11 cellular contexts compared by ENCODE assay signal in the genomic region with DNA sequence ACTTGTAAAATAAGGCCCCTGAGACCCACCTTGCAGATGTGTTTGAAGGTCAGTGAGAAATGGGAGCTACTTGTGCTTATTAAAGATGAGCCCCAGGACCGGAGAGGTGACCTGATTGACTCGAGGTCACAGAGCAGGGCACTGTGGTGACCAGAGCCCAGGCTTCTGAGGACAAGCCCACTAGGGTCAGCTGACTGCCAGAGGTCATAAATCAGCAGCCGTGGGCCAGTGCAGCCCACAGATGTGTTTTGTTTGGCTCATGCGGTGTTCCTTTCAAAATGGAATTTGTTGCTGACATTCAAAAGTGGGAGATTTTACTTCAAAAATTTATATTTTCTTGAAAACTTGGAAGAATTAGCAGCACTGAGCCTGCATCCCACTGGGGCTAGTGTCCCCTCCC. TPM values are rescaled to one million over a fixed set of nuclear protein-coding genes. Genes with fewer than 3 reads are reported as not detected.
DNase-seq lines count a peak whose midpoint lies in the region; ATAC-seq, FAIRE-seq and TF ChIP-seq lines count a peak whose summit lies in the region.
"Had no signal": no experiment of that assay in that cellular context is flagged by ENCODE, and none has a peak within 500 bp of the region (broad histone marks: within the 10 kb centered on the region; RNA-seq: fewer than 3 reads in every experiment).

No MANE protein-coding gene starts in this region.

- H3K9me3 ChIP-seq in right cardiac atrium (ENCODE audit: control insufficient read depth, low read length) = no peaks in the 10 kb centered on the region
- no peaks in the 10 kb centered on the region for H3K9me3 ChIP-seq in prostate gland

- intact Hi-C loops in Calu3 (cut with micrococcal nuclease; ENCODE audit: unreplicated experiment) (no loop called here), right cardiac atrium (cut with DNase I) (no loop called here), prostate gland (cut with DNase I) (loop anchor here (2.0 kb wide), 1 partner anchor 26 kb away; no protein-coding TSS in a partner anchor)

- peaks cover 23% of the 10 kb centered on the region for H3K36me3 Mint-ChIP-seq in Calu3 (ENCODE audit: insufficient read depth, unreplicated experiment)

- no peak for ATAC-seq in right cardiac atrium
- ATAC-seq in GM18868 (IDR thresholded peaks at IDR 0.05; ENCODE audit: unreplicated experiment) = no peak
- ATAC-seq in HG03521 (IDR thresholded peaks at IDR 0.05; ENCODE audit: unreplicated experiment) = no peak
- ATAC-seq in GM21423 (IDR thresholded peaks at IDR 0.05; ENCODE audit: unreplicated experiment) = no peak

- WGBS in right cardiac atrium = 36% methylated on average over 4 of the region's 4 CpGs
- 56% methylated on average over 4 of the region's 4 CpGs for WGBS in prostate gland

- H3K4me3 ChIP-seq in right cardiac atrium (ENCODE audit: low read length) = no peak overlapping the region
- no peak overlapping the region for H3K4me3 ChIP-seq in prostate gland

- no peaks in the 10 kb centered on the region for H3K27me3 Mint-ChIP-seq in Calu3 (ENCODE audit: unreplicated experiment)

- TF ChIP-seq POLR2A in prostate gland (IDR thresholded peaks at IDR 0.05) = no peak

- H3K9me3 Mint-ChIP-seq in Calu3 (ENCODE audit: low read depth, unreplicated experiment) = no peaks in the 10 kb centered on the region
- H3K9me3 Mint-ChIP-seq: activated T-cell treated with anti-CD3 and anti-CD28 coated beads, Interleukin-2, amount 50 U/mL, for 24 hours had no signal

- H3K4me3 Mint-ChIP-seq in Calu3 (ENCODE audit: low read depth, unreplicated experiment) = peak overlapping the region; percentile 17
- H3K4me3 Mint-ChIP-seq: activated T-cell treated with anti-CD3 and anti-CD28 coated beads, Interleukin-2, amount 50 U/mL, for 24 hours had no signal

- DNase-seq in Calu3 = no peak
- peak; percentile 61 for DNase-seq in amniotic epithelial cell (ENCODE audit: low read depth)
- DNase-seq in right cardiac atrium = peak in 2 of 3 donors; percentile 76 to 78
- DNase-seq in prostate gland (ENCODE audit: low spot score) = no peak
- no peak for DNase-seq in urothelium cell line (ENCODE audit: low spot score)
- DNase-seq: activated T-cell treated with anti-CD3 and anti-CD28 coated beads, Interleukin-2, amount 50 U/mL, for 24 hours; MM.1S; NCI-H748 treated with DMSO at 0.1 percent for 48 hours had no signal

- no TSS peak for BruUV-seq in Calu3 (replicated peaks; lab: Mats Ljungman, UMichigan)

- peaks cover 65% of the 10 kb centered on the region for H3K4me1 Mint-ChIP-seq in Calu3 (ENCODE audit: low read depth, unreplicated experiment)

- peak overlapping the region; percentile 68 for H3K27ac ChIP-seq in right cardiac atrium (ENCODE audit: low read length)
- H3K27ac ChIP-seq in prostate gland = peak overlapping the region; percentile 37 to 69

- CTCF ChIA-PET in Calu3 (lab: Charles Lee) = interaction anchor here (0.8 kb wide), 1 partner anchor 109 kb away, joined by 4 read pairs; no protein-coding TSS in a partner anchor

- H3K4me1 ChIP-seq in right cardiac atrium (ENCODE audit: control insufficient read depth, insufficient read depth, low read length) (peaks cover 51% of the 10 kb centered on the region), prostate gland (replicated peaks) (peaks cover 24% of the 10 kb centered on the region)

- no peak for TF ChIP-seq CTCF in Calu3 (IDR thresholded peaks at IDR 0.05; ENCODE audit: unreplicated experiment)
- TF ChIP-seq CTCF in prostate gland (IDR thresholded peaks at IDR 0.05) = no peak

- no peaks in the 10 kb centered on the region for H3K27me3 ChIP-seq in right cardiac atrium (ENCODE audit: control insufficient read depth, insufficient read depth)
- H3K27me3 ChIP-seq in prostate gland (replicated peaks; ENCODE audit: insufficient read depth) = no peaks in the 10 kb centered on the region

- H3K27ac Mint-ChIP-seq in Calu3 (ENCODE audit: unreplicated experiment) = no peak overlapping the region

- no peak for FAIRE-seq in urothelium cell line (lab: Jason Lieb, UNC)

- no peaks in the 10 kb centered on the region for H3K36me3 ChIP-seq in prostate gland

RNA-seq across cellular contexts. Expression of a gene that starts 24.5 kb away (rescaled TPM):
- 18.8 and 24.1 TPM in 2 replicates for total RNA-seq in Calu3 (2022)
- 10 to 100 TPM; 28.3 to 42.2 (median 39.4) TPM for total RNA-seq in right cardiac atrium
- 39.2 TPM for polyA plus RNA-seq in right cardiac atrium
- total RNA-seq in prostate gland = 10 to 100 TPM; 27.1 to 34.0 TPM

Comparison
In these comparisons a context has a peak if more than half of its experiments do, and no peak if none do; other contexts are left out.
1. DNase-seq: peak in amniotic epithelial cell (single experiment) and right cardiac atrium (2 of 3); none in Calu3 (single experiment), prostate gland (single experiment) and urothelium cell line (single experiment).